ENCODE assay signal across 10 cellular contexts in genomic region chr5:159928122-159928960, GRCh38. TPM values are rescaled to one million over a fixed set of nuclear protein-coding genes. Genes with fewer than 3 reads are reported as not detected.
DNase-seq lines count a peak whose midpoint lies in the region; ATAC-seq, FAIRE-seq and TF ChIP-seq lines count a peak whose summit lies in the region.
"Had no signal": no experiment of that assay in that cellular context is flagged by ENCODE, and none has a peak within 500 bp of the region (broad histone marks: within the 10 kb centered on the region; RNA-seq: fewer than 3 reads in every experiment).

No MANE protein-coding gene starts in this region.

- H3K36me3 ChIP-seq in bronchial epithelial cell (ENCODE audit: control insufficient read depth, insufficient read depth, low read length): no peaks in the 10 kb centered on the region
- H3K36me3 ChIP-seq: BLaER1 treated with 17β-estradiol and CSF1 and Interleukin-3, amounts not matched to agents 10 nM and 100 nM; HAP-1 had no signal

- in situ Hi-C loops in ACHN (cut with HindIII; ENCODE audit: low pct_ligation_motif_present, low pct_unique_long_range_greater_than_20kb, low sequenced_read_pairs): no loop called here

- peak; percentile 84 for DNase-seq in ACHN
- peak; percentile 85 for DNase-seq in LHCN-M2 (ENCODE audit: low read depth)
- peak; percentile 95 for DNase-seq in bronchial epithelial cell (ENCODE audit: low read depth)
- no peak for DNase-seq in left lobe of liver (ENCODE audit: low spot score)
- no peak for DNase-seq in DMS114 treated with DMSO at 0.1 percent for 48 hours (lab: John Stamatoyannopoulos, UW; ENCODE audit: unreplicated experiment)
- no peak for DNase-seq in medulla oblongata (ENCODE audit: extremely low spot score)
- no peak for DNase-seq in activated T-cell treated with anti-CD3 and anti-CD28 coated beads, Interleukin-2, amount 50 U/mL, for 1 hour

- no peak for TF ChIP-seq CTCF in bronchial epithelial cell (IDR thresholded peaks at IDR 0.05; ENCODE audit: insufficient read depth, low read length, severe bottlenecking)

- ATAC-seq in left lobe of liver (peak; percentile 29), HG02610 (IDR thresholded peaks at IDR 0.05; ENCODE audit: unreplicated experiment) (no peak)

- peak; percentile 58 for FAIRE-seq in bronchial epithelial cell (lab: Jason Lieb, UNC)

- H3K4me3 ChIP-seq in bronchial epithelial cell (ENCODE audit: low read depth, low read length): no peak overlapping the region
- H3K4me3 ChIP-seq: BLaER1 treated with 17β-estradiol and CSF1 and Interleukin-3, amounts not matched to agents 10 nM and 100 nM; HAP-1 had no signal

- no peaks in the 10 kb centered on the region for H3K27me3 ChIP-seq in bronchial epithelial cell (ENCODE audit: control insufficient read depth, insufficient read depth, low read length)
- H3K27me3 ChIP-seq: BLaER1 treated with 17β-estradiol and CSF1 and Interleukin-3, amounts not matched to agents 10 nM and 100 nM had no signal

RNA-seq across cellular contexts. Expression of gene ADRA1B, which starts 12.1 kb away (rescaled TPM):
- total RNA-seq in LHCN-M2 (2014; rRNA removed) (0.71 and 1.1 TPM in 2 replicates), bronchial epithelial cell (under 0.01 TPM in 1 of 2 replicates, not detected in the other), left lobe of liver (12.0 TPM)
- polyA plus RNA-seq in LHCN-M2 (2012): 3.5 TPM

Comparison
In these comparisons a context has a peak if more than half of its experiments do, and no peak if none do; other contexts are left out.
1. DNase-seq: peak in ACHN (single experiment), LHCN-M2 (single experiment) and bronchial epithelial cell (single experiment); none in left lobe of liver (single experiment), DMS114 treated with DMSO at 0.1 percent for 48 hours (single experiment), medulla oblongata (single experiment) and activated T-cell treated with anti-CD3 and anti-CD28 coated beads, Interleukin-2, amount 50 U/mL, for 1 hour (single experiment).